In the genomic region with DNA sequence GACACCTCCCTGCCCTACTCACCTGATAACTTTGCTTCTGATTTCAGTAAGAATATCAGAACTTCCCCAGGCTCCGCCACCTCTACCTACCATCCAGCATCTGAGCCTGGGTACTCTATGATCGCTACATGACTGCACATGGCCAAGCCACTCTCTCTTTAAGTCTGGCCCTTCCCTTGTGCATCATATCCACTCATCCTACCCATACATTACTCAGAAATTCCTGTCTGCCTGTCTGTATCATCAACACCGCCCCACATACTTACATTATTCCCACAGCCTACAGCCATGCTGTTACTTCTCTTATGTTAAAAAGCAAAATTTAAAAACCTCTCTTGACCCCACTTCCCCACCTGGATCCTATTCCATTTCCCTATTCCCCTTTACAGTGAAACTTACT, we compare ENCODE assay signal across 11 cellular contexts.
"Had no signal": no experiment of that assay in that cellular context is flagged by ENCODE, and none has a peak within 500 bp of the region (broad histone marks: within the 10 kb centered on the region; RNA-seq: fewer than 3 reads in every experiment).

No MANE protein-coding gene starts in this region.

- DNase-seq: activated gamma-delta T cell; caudate nucleus; effector memory CD8-positive, alpha-beta T cell; left ventricle myocardium inferior; naive thymus-derived CD4-positive, alpha-beta T cell; T1000 had no signal

- ATAC-seq: activated CD4-positive, CD25-positive, alpha-beta regulatory T cell treated with anti-CD3 and anti-CD28 coated beads, Interleukin-2, amount 50 U/mL, for 24 hours; effector memory CD8-positive, alpha-beta T cell; naive thymus-derived CD4-positive, alpha-beta T cell had no signal

- FAIRE-seq: frontal cortex had no signal

- H3K27me3 ChIP-seq: right atrium auricular region, suprapubic skin had no signal

- H3K36me3 ChIP-seq: left ventricle myocardium inferior, prostate gland, right atrium auricular region, suprapubic skin had no signal

- H3K9me3 ChIP-seq: left ventricle myocardium inferior, prostate gland, right atrium auricular region, suprapubic skin had no signal

- H3K4me1 ChIP-seq: prostate gland had no signal

- H3K4me3 ChIP-seq: left ventricle myocardium inferior, prostate gland, right atrium auricular region, suprapubic skin had no signal

- H3K27ac ChIP-seq: left ventricle myocardium inferior, prostate gland, right atrium auricular region, suprapubic skin had no signal
